Comparison of ENCODE assay signal across 9 cellular contexts in genomic region chr19:2282062-2282861, GRCh38. TPM values are rescaled to one million over a fixed set of nuclear protein-coding genes. Genes with fewer than 3 reads are reported as not detected.
DNase-seq lines count a peak whose midpoint lies in the region; ATAC-seq and TF ChIP-seq lines count a peak whose summit lies in the region.
"Had no signal": no experiment of that assay in that cellular context is flagged by ENCODE, and none has a peak within 500 bp of the region (broad histone marks: within the 10 kb centered on the region; RNA-seq: fewer than 3 reads in every experiment).

Gene PEAK3 (minus strand): TSS chr19:2282175. CDS start chr19:2280931, 1,244 bp downstream.

- H3K4me1 ChIP-seq in duodenal mucosa (ENCODE audit: control insufficient read depth in 1 of 2, insufficient read depth in 2 of 2, low read length in 2 of 2) (no peaks in the 10 kb centered on the region), mesendoderm (ENCODE audit: control insufficient read depth, low read depth, low read length) (no peaks in the 10 kb centered on the region), transverse colon (peaks cover 0 to 23% (median 11%) of the 10 kb centered on the region in 4 donors)

- no peak within 1 kb of the TSS for H3K23ac ChIP-seq in mesendoderm (ENCODE audit: low read length)

- H3K56ac ChIP-seq in mesendoderm (ENCODE audit: low read length): peak within 1 kb of the TSS; percentile 67

- H3K4ac ChIP-seq in mesendoderm (ENCODE audit: low read depth, low read length): no peak within 1 kb of the TSS

- no peak for TF ChIP-seq POLR2A in transverse colon (IDR thresholded peaks at IDR 0.05)

- H3K4me2 ChIP-seq in mesendoderm (ENCODE audit: low read length): peak within 1 kb of the TSS; percentile 48
- H3K4me2 ChIP-seq: KMS-11 had no signal

- H3K18ac ChIP-seq in mesendoderm (ENCODE audit: low read length): peak within 1 kb of the TSS; percentile 5

- H3K36me3 ChIP-seq in duodenal mucosa (ENCODE audit: control insufficient read depth in 1 of 2, insufficient read depth in 2 of 2, low read length in 2 of 2): no peaks in the 10 kb centered on the region
- H3K36me3 ChIP-seq in mesendoderm (ENCODE audit: control insufficient read depth, insufficient read depth, low read length): no peaks in the 10 kb centered on the region
- H3K36me3 ChIP-seq in transverse colon: no peaks in the 10 kb centered on the region

- intact Hi-C loops in transverse colon (cut with DNase I; ENCODE audit: low total_unique reads): loop anchor here (2.0 to 10.0 kb wide), 2 partner anchors 609 to 1903 kb away; partner anchors contain the start of genes ANKRD24 and SIRT6

- WGBS in mesendoderm (ENCODE audit: extremely low coverage, insufficient coverage, low lambda C conversion rate): no CpG with 5 or more reads among the region's 41 CpGs
- WGBS in transverse colon (ENCODE audit: low coverage in 1 of 2), 2 donors: 21 to 45% methylated on average over 4 to 38 of the region's 41 CpGs

- no peak for TF ChIP-seq EP300 in transverse colon (IDR thresholded peaks at IDR 0.05; ENCODE audit: low read depth)

- H4K5ac ChIP-seq in mesendoderm (ENCODE audit: low read length): no peak within 1 kb of the TSS

- peak within 1 kb of the TSS; percentile 50 to 56 for H3K4me3 ChIP-seq in duodenal mucosa (ENCODE audit: low read depth in 1 of 2, low read length in 2 of 2)
- H3K4me3 ChIP-seq in mesendoderm (ENCODE audit: low read length): no peak within 1 kb of the TSS
- H3K4me3 ChIP-seq in transverse colon: peak within 1 kb of the TSS in 3 of 4 donors; percentile 1 to 38 (median 26)

- peaks cover 0 to 9% of the 10 kb centered on the region in 2 donors for H3K27me3 ChIP-seq in duodenal mucosa (ENCODE audit: control insufficient read depth in 1 of 2, insufficient read depth in 2 of 2, low read length in 2 of 2)
- no peaks in the 10 kb centered on the region for H3K27me3 ChIP-seq in mesendoderm (ENCODE audit: insufficient read depth, low read length, poor library complexity)
- peaks cover 36% of the 10 kb centered on the region for H3K27me3 ChIP-seq in transverse colon

- no peak within 1 kb of the TSS for H2AK5ac ChIP-seq in mesendoderm (ENCODE audit: low read length)

- no peak for ATAC-seq in GM21619 (IDR thresholded peaks at IDR 0.05; ENCODE audit: unreplicated experiment)

- H3K9ac ChIP-seq in duodenal mucosa (ENCODE audit: low read depth in 1 of 2, low read length in 2 of 2) (peak within 1 kb of the TSS in 1 of 2 donors; percentile 18), mesendoderm (ENCODE audit: low read length) (peak within 1 kb of the TSS; percentile 51)
- H3K9ac ChIP-seq: KMS-11 had no signal

- in situ Hi-C loops in transverse colon (cut with MboI; ENCODE audit: low pct_ligation_motif_present in 1 of 4, low pct_unique_long_range_greater_than_20kb in 1 of 4, low sequenced_read_pairs in 3 of 4): loop anchor here in 2 of 4 donors (25.0 kb wide), 1 partner anchor 105 kb away; no protein-coding TSS in a partner anchor

- H3K27ac ChIP-seq in duodenal mucosa (ENCODE audit: low read depth, low read length) (peak within 1 kb of the TSS; percentile 32), mesendoderm (ENCODE audit: low read depth, low read length) (no peak within 1 kb of the TSS), transverse colon (peak within 1 kb of the TSS; percentile 22 to 56 (median 42))
- H3K27ac ChIP-seq: KMS-11 had no signal

- H3K9me3 ChIP-seq in duodenal mucosa (ENCODE audit: control insufficient read depth in 1 of 2, low read length in 2 of 2): no peaks in the 10 kb centered on the region
- H3K9me3 ChIP-seq in transverse colon: no peaks in the 10 kb centered on the region

- H3K79me2 ChIP-seq in mesendoderm (ENCODE audit: control insufficient read depth, insufficient read depth, low read length): no peaks in the 10 kb centered on the region

- no peak within 1 kb of the TSS for H2BK5ac ChIP-seq in mesendoderm (ENCODE audit: low read length)

- H2BK15ac ChIP-seq in mesendoderm (replicated peaks; ENCODE audit: low read depth): no peak within 1 kb of the TSS

- DNase-seq in GDM1 (lab: John Stamatoyannopoulos, UW): peak; percentile 77
- peak; percentile 66 for DNase-seq in NOMO-1 treated with DMSO at 0.1 percent for 48 hours (lab: John Stamatoyannopoulos, UW; ENCODE audit: unreplicated experiment)
- peak; percentile 81 for DNase-seq in mesendoderm
- peak; percentile 79 for DNase-seq in transverse colon
- no peak for DNase-seq in SHP77 (lab: John Stamatoyannopoulos, UW)
- DNase-seq in OCI-M2 (lab: John Stamatoyannopoulos, UW; ENCODE audit: unreplicated experiment): no peak

- no peak within 1 kb of the TSS for H2BK120ac ChIP-seq in mesendoderm (ENCODE audit: low read depth, low read length)

- no peak within 1 kb of the TSS for H4K8ac ChIP-seq in mesendoderm (ENCODE audit: low read depth, low read length)

- no peak for TF ChIP-seq CTCF in transverse colon (IDR thresholded peaks at IDR 0.05)

- H3K79me1 ChIP-seq in mesendoderm (ENCODE audit: low read length): no peaks in the 10 kb centered on the region

RNA-seq across cellular contexts. Expression of gene PEAK3, which starts in this region (rescaled TPM):
- polyA plus RNA-seq in mesendoderm (2013, experiment 1 of 2): 0.01 TPM
- polyA plus RNA-seq in mesendoderm (2013, experiment 2 of 2): 0.01 TPM
- 1 to 10 TPM in 2 of 4 donors, under 1 TPM in 1, not detected in 1; 0.27 to 1.1 (median 1.1) TPM for total RNA-seq in transverse colon

Comparison
In these comparisons a context has a peak if more than half of its experiments do, and no peak if none do; other contexts are left out.
1. DNase-seq: peak in GDM1 (single experiment), NOMO-1 treated with DMSO at 0.1 percent for 48 hours (single experiment), mesendoderm (single experiment) and transverse colon (single experiment); none in SHP77 (0 of 2) and OCI-M2 (single experiment).